Comparison of ENCODE assay signal across 8 cellular contexts in the genomic region with DNA sequence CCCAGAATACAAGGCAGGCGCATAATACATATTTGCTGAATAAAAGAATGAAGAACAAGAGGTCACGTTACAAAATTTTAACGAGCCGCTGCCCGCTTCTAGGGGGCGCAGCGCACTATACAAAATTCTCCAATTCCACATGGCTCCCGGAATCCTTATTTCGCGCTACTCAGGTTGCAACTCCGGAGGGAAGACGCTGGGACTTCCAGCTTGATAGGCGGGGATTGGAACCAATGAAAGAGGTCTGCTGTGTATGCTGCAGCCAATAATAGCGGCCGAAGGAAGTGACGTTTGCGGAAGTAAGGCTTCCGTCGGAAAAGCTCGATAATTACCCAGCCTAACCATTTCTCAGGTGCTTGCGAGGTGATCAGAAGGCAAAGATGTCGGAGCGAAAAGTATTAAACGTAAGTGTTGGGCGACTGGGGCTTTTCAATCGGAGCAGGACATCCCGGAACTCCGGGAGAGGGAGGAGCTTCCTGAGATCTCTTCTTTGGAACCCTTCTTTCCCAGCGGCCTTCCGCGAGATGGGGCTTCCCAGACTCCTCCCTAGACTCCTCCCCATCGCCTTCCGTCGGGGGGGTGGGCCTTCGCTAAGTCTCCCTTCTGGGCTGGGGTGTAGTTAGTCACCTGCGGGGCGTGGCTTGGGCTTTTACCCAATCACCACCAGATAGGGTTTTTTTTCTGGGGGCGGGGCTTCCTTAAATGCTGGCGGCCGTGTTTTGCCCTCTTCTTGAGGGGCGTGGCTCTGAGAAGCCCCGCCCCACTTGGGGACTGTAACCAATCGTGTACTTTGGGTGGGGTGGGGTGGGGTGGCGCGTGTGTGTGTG. TPM values are rescaled to one million over a fixed set of nuclear protein-coding genes. Genes with fewer than 3 reads are reported as not detected.
DNase-seq lines count a peak whose midpoint lies in the region; ATAC-seq and TF ChIP-seq lines count a peak whose summit lies in the region.

A gene (plus strand): TSS at position 314 of the 827 bp plus-strand sequence. CDS start 67 bp downstream, at position 381.

- WGBS in lung, 2 donors: 0% methylated on average over 43 to 45 of the region's 45 CpGs

- no peaks in the 10 kb centered on the region for H3K27me3 ChIP-seq in lung (ENCODE audit: control insufficient read depth, insufficient read depth)

- peak; percentile 71 for ATAC-seq in GM19468 (IDR thresholded peaks at IDR 0.05; ENCODE audit: extremely low read depth, unreplicated experiment)
- peak; percentile 98 for ATAC-seq in lung (ENCODE audit: insufficient read depth, low FRiP score)

- H3K36me3 ChIP-seq in lung (ENCODE audit: control insufficient read depth in 2 of 2, insufficient read depth in 2 of 2, low read length in 2 of 2): peaks cover 11 to 25% of the 10 kb centered on the region in 2 donors

- peak within 1 kb of the TSS; percentile 93 to 98 for H3K27ac ChIP-seq in lung (ENCODE audit: low read depth in 1 of 2, low read length in 1 of 2)

- no peaks in the 10 kb centered on the region for H3K9me3 ChIP-seq in lung (ENCODE audit: control insufficient read depth in 2 of 2, insufficient read depth in 1 of 2, low read length in 1 of 2)

- TF ChIP-seq CTCF in lung (IDR thresholded peaks at IDR 0.05; ENCODE audit: control extremely low read depth, extremely low read depth): peak; percentile 49

- H3K4me3 ChIP-seq in lung: peak within 1 kb of the TSS; percentile 72

- peaks cover 0 to 6% of the 10 kb centered on the region in 2 donors for H3K4me1 ChIP-seq in lung (ENCODE audit: control insufficient read depth in 2 of 2, insufficient read depth in 2 of 2, low read length in 2 of 2)

- DNase-seq in COLO829 (ENCODE audit: low spot score) (peak; percentile 100), HS-5 (ENCODE audit: low read depth) (peak; percentile 100), NK-92 (lab: John Stamatoyannopoulos, UW; ENCODE audit: unreplicated experiment) (peak; percentile 94), lung (ENCODE audit: low spot score) (peak; percentile 99)
- peak; percentile 93 to 97 for DNase-seq in activated CD8-positive, alpha-beta memory T cell treated with anti-CD3 and anti-CD28 coated beads for 1 hour (ENCODE audit: extremely low read depth in 1 of 2, low read depth in 1 of 2)
- DNase-seq in effector CD8-positive, alpha-beta T cell (lab: John Stamatoyannopoulos, UW): peak; percentile 98
- DNase-seq in stimulated activated CD4-positive, alpha-beta T cell treated with anti-CD3 and anti-CD28 coated beads, TNF-alpha, amount 100 ng/mL, for 4 hours (ENCODE audit: low read depth in 3 of 3): peak; percentile 90 to 99 (median 96)

RNA-seq across cellular contexts. Expression of the gene that starts here (rescaled TPM):
- 10 to 100 TPM; 11.2 to 24.1 TPM for total RNA-seq in lung
- 10 to 100 TPM; 28.9 to 44.2 TPM for polyA plus RNA-seq in lung

Comparison
In these comparisons a context has a peak if more than half of its experiments do, and no peak if none do; other contexts are left out.
1. Peak in every context shown above with its lines: DNase-seq, ATAC-seq, H3K4me3 ChIP-seq and H3K27ac ChIP-seq.